Comparison of ENCODE assay signal across 12 cellular contexts in genomic region chr10:113047963-113048781, GRCh38.
DNase-seq lines count a peak whose midpoint lies in the region; ATAC-seq and TF ChIP-seq lines count a peak whose summit lies in the region.
"Had no signal": no experiment of that assay in that cellular context is flagged by ENCODE, and none has a peak within 500 bp of the region (broad histone marks: within the 10 kb centered on the region; RNA-seq: fewer than 3 reads in every experiment).

No MANE protein-coding gene starts in this region.

- peaks cover 97% of the 10 kb centered on the region for H3K79me2 ChIP-seq in GM23338 (replicated peaks; ENCODE audit: insufficient read depth)

- peak; percentile 68 for DNase-seq in GM23338 (ENCODE audit: low spot score)
- peak; percentile 35 for DNase-seq in SK-N-DZ (ENCODE audit: low spot score)
- DNase-seq in fibroblast of villous mesenchyme (ENCODE audit: low read depth), result peak; percentile 90
- DNase-seq in renal cortical epithelial cell (ENCODE audit: low read depth), result peak; percentile 98
- no peak for DNase-seq in NCI-H1417 (lab: John Stamatoyannopoulos, UW)
- no peak for DNase-seq in SHP77 (lab: John Stamatoyannopoulos, UW)
- no peak for DNase-seq in SW480 (ENCODE audit: low spot score)
- DNase-seq: activated T-cell treated with anti-CD3 and anti-CD28 coated beads for 4 hours, left lung, NCI-H2029 treated with DMSO at 0.1 percent for 48 hours, testis had no signal

- TF ChIP-seq CTCF in GM23338 (conservative IDR thresholded peaks at IDR 0.05; ENCODE audit: low read depth in 2 of 2) (no peak), fibroblast of villous mesenchyme (IDR thresholded peaks at IDR 0.05; ENCODE audit: insufficient read depth, low read depth, low read length) (no peak)

- peaks cover 14% of the 10 kb centered on the region for H3F3A ChIP-seq in GM23338 (replicated peaks; ENCODE audit: low read depth)

- peaks cover 24% of the 10 kb centered on the region for H3K36me3 Mint-ChIP-seq in GM23338 (ENCODE audit: low read depth)

- H2AFZ ChIP-seq in GM23338, result no peak overlapping the region

- ATAC-seq in GM23338, result peak; percentile 58
- no peak for ATAC-seq in GM19463 (IDR thresholded peaks at IDR 0.05; ENCODE audit: unreplicated experiment)

- no peaks in the 10 kb centered on the region for H3K36me3 ChIP-seq in GM23338 (ENCODE audit: insufficient read depth)
- H3K36me3 ChIP-seq: left lung had no signal

- H3K27me3 ChIP-seq in GM23338 (ENCODE audit: insufficient read depth), result no peaks in the 10 kb centered on the region
- H3K27me3 ChIP-seq: left lung, testis had no signal

- H3K4me3 Mint-ChIP-seq in GM23338, result peak overlapping the region; percentile 29

- peaks cover 15% of the 10 kb centered on the region for H3K27me3 Mint-ChIP-seq in GM23338 (ENCODE audit: insufficient read depth, low read depth, poor library complexity)

- no peaks in the 10 kb centered on the region; the same call in 1 of the 2 replicates for H3K9me2 ChIP-seq in GM23338 (ENCODE audit: insufficient read depth)

- peaks cover 97% of the 10 kb centered on the region for H3K4me1 ChIP-seq in GM23338 (ENCODE audit: insufficient read depth)

- H4K20me1 ChIP-seq in GM23338 (replicated peaks; ENCODE audit: insufficient read depth), result peaks cover 82% of the 10 kb centered on the region

- 0 out of 2 replicates have a peak overlapping the region, but pooled peaks have one; percentile 20 for H3K4me3 ChIP-seq in GM23338
- H3K4me3 ChIP-seq in fibroblast of villous mesenchyme (ENCODE audit: low read depth, low read length), result no peak overlapping the region
- H3K4me3 ChIP-seq: left lung, testis had no signal

- H3K9me3 Mint-ChIP-seq in GM23338, result no peaks in the 10 kb centered on the region

- peaks cover 95% of the 10 kb centered on the region for H3K4me1 Mint-ChIP-seq in GM23338

- peak overlapping the region; percentile 61 for H3K4me2 ChIP-seq in GM23338

- peak overlapping the region; percentile 41; the same call in 1 of the 2 replicates for H3K27ac ChIP-seq in GM23338 (ENCODE audit: low read depth)
- H3K27ac ChIP-seq: testis had no signal

- peak overlapping the region; percentile 45 for H3K27ac Mint-ChIP-seq in GM23338

TF ChIP-seq in GM23338, 12 proteins besides CTCF, POLR2A, EP300 and RAD21:
- TF ChIP-seq STAT1 (IDR thresholded peaks at IDR 0.05; ENCODE audit: unreplicated experiment) (no peak), NANOG (IDR thresholded peaks at IDR 0.05; ENCODE audit: borderline replicate concordance) (no peak), ZNF114 (CRISPR knock-in tag; IDR thresholded peaks at IDR 0.05) (no peak), JUNB (IDR thresholded peaks at IDR 0.05; ENCODE audit: unreplicated experiment) (no peak), CREB1 (CRISPR knock-in tag; IDR thresholded peaks at IDR 0.05; ENCODE audit: low read depth) (no peak), ZNF462 (CRISPR knock-in tag; IDR thresholded peaks at IDR 0.05) (no peak), EZH2 (IDR thresholded peaks at IDR 0.05; ENCODE audit: low read depth, unreplicated experiment) (no peak), EZH2phosphoT487 (IDR thresholded peaks at IDR 0.05; ENCODE audit: unreplicated experiment) (no peak), ZNF331 (CRISPR knock-in tag; IDR thresholded peaks at IDR 0.05; ENCODE audit: low read depth) (no peak), POLR2AphosphoS5 (IDR thresholded peaks at IDR 0.05; ENCODE audit: low read depth) (no peak; the same call in 1 of the 2 replicates), ETS1 (IDR thresholded peaks at IDR 0.05) (no peak)

Comparison
In these comparisons a context has a peak if more than half of its experiments do, and no peak if none do; other contexts are left out.
1. DNase-seq: peak in GM23338 (single experiment), SK-N-DZ (single experiment), fibroblast of villous mesenchyme (single experiment) and renal cortical epithelial cell (single experiment); none in NCI-H1417 (0 of 3), SHP77 (0 of 2) and SW480 (single experiment).